In the genomic region with DNA sequence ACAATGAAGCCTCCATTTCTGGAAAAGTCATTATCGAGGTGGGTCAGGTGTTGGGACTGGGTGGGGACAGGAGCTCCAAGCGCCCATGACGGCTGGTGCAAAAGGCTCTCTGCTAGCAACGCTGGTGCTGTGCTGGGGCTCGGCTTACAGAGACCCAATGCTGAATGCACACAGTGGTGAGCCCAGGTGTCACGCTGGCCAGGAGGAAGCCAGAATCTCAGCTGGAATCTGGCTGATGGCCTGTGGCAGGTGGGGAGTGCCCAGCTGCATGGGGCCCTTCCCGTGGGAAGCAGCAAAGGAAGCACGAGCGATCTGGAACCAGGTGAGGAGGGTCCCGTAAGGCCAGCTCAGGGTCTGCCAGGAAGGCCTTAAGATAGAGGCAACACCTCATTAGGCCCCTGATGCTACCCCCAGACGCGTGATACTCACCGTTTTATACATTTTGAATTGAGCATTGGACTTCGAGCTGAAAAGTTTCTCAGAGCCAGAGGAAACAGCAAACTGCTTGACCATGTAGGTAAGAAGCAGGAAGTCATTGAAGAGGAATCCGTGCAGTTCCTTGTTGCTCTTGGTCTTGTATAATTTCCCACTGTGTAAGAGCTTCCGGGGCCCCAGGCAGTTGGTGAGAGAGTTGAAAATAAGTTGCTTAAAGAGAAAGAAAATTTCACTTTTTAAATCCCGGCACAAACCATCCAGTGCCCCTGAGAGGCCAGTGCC, we compare ENCODE assay signal across 23 cellular contexts. TPM values are rescaled to one million over a fixed set of nuclear protein-coding genes. Genes with fewer than 3 reads are reported as not detected.
A peak's percentile ranks its signal among the peaks of the same experiment; 100 is the strongest.
DNase-seq lines count a peak whose midpoint lies in the region; TF ChIP-seq lines count a peak whose summit lies in the region.
"Had no signal": no experiment of that assay in that cellular context is flagged by ENCODE, and none has a peak within 500 bp of the region (broad histone marks: within the 10 kb centered on the region; RNA-seq: fewer than 3 reads in every experiment).

No MANE protein-coding gene starts in this region.

- peaks cover 37% of the 10 kb centered on the region for H3K36me3 Mint-ChIP-seq in activated CD4-positive, alpha-beta T cell treated with anti-CD3 and anti-CD28 coated beads, Interleukin-2, amount 10 ng/mL, durations not matched to agents 24 days and 14 days (ENCODE audit: low read depth)

- no peaks in the 10 kb centered on the region for H4K20me1 ChIP-seq in hepatocyte (ENCODE audit: insufficient read depth, poor library complexity, severe bottlenecking)

- intact Hi-C loops in activated CD4-positive, alpha-beta T cell treated with anti-CD3 and anti-CD28 coated beads, Interleukin-2, amount 10 ng/mL, durations not matched to agents 24 days and 14 days (cut with micrococcal nuclease): no loop called here

- H3K4me1 Mint-ChIP-seq in activated CD4-positive, alpha-beta T cell treated with anti-CD3 and anti-CD28 coated beads, Interleukin-2, amount 10 ng/mL, durations not matched to agents 24 days and 14 days: no peaks in the 10 kb centered on the region
- H3K4me1 Mint-ChIP-seq: T-cell had no signal

- H3K27ac ChIP-seq in hepatocyte: no peak overlapping the region
- H3K27ac ChIP-seq: KMS-11, PC-9 had no signal

- WGBS in hepatocyte (ENCODE audit: low lambda C conversion rate, missing lambda C conversion rate): 93% methylated on average over 17 of the region's 17 CpGs

- no peak overlapping the region for H3K27ac Mint-ChIP-seq in activated CD4-positive, alpha-beta T cell treated with anti-CD3 and anti-CD28 coated beads, Interleukin-2, amount 10 ng/mL, durations not matched to agents 24 days and 14 days
- H3K27ac Mint-ChIP-seq: GM23338, T-cell had no signal

- DNase-seq in activated CD4-positive, alpha-beta T cell treated with anti-CD3 and anti-CD28 coated beads, Interleukin-2, amount 10 ng/mL, durations not matched to agents 24 days and 14 days: peak; percentile 51
- no peak for DNase-seq in activated CD4-positive, alpha-beta T cell treated with anti-CD3 and anti-CD28 coated beads, Interleukin-2, amount 50 U/mL, for 4 hours
- DNase-seq in NCI-H2081 treated with DMSO at 0.1 percent for 48 hours (lab: John Stamatoyannopoulos, UW) (peak; percentile 16), iPS-NIHi11 (ENCODE audit: low spot score) (peak; percentile 31), NCI-H1105 treated with DMSO at 0.1 percent for 48 hours (lab: John Stamatoyannopoulos, UW) (no peak), hepatic stellate cell (ENCODE audit: low spot score) (no peak), hepatocyte (ENCODE audit: low spot score) (no peak), CD1c-positive myeloid dendritic cell (ENCODE audit: extremely low spot score) (no peak)
- DNase-seq: 8988T; CD8-positive, alpha-beta memory T cell; DND-41; GDM1; NCI-H1092 treated with DMSO at 0.1 percent for 48 hours; NCI-H1694; NCI-H2171 treated with DMSO at 0.1 percent for 48 hours; NCI-H446 treated with DMSO at 0.1 percent for 48 hours; NCI-H748 treated with DMSO at 0.1 percent for 48 hours; PC-9; T-cell had no signal

- H3K4me3 Mint-ChIP-seq in activated CD4-positive, alpha-beta T cell treated with anti-CD3 and anti-CD28 coated beads, Interleukin-2, amount 10 ng/mL, durations not matched to agents 24 days and 14 days: no peak overlapping the region
- H3K4me3 Mint-ChIP-seq: CD8-positive, alpha-beta memory T cell; GM23338; T-cell had no signal

- H3K9me3 Mint-ChIP-seq in activated CD4-positive, alpha-beta T cell treated with anti-CD3 and anti-CD28 coated beads, Interleukin-2, amount 10 ng/mL, durations not matched to agents 24 days and 14 days: no peaks in the 10 kb centered on the region
- H3K9me3 Mint-ChIP-seq: CD8-positive, alpha-beta memory T cell; GM23338; T-cell had no signal

- no peaks in the 10 kb centered on the region for H3K27me3 ChIP-seq in hepatocyte

- H3K4me2 ChIP-seq in hepatocyte: no peak overlapping the region
- H3K4me2 ChIP-seq: GM23338, KMS-11, PC-9 had no signal

- no peaks in the 10 kb centered on the region for H3K27me3 Mint-ChIP-seq in activated CD4-positive, alpha-beta T cell treated with anti-CD3 and anti-CD28 coated beads, Interleukin-2, amount 10 ng/mL, durations not matched to agents 24 days and 14 days
- H3K27me3 Mint-ChIP-seq: CD8-positive, alpha-beta memory T cell; T-cell had no signal

- no peaks in the 10 kb centered on the region for H3K4me1 ChIP-seq in hepatocyte (ENCODE audit: insufficient read depth)

- H3K9me2 ChIP-seq in hepatocyte (replicated peaks; ENCODE audit: insufficient read depth): no peaks in the 10 kb centered on the region

- H3K9me3 ChIP-seq in hepatocyte (ENCODE audit: low read depth): no peaks in the 10 kb centered on the region

- H3K4me3 ChIP-seq in hepatocyte: no peak overlapping the region
- H3K4me3 ChIP-seq: GM23338, PC-9 had no signal

- H2AFZ ChIP-seq in hepatocyte: no peak overlapping the region
- H2AFZ ChIP-seq: GM23338, PC-9 had no signal

- no peaks in the 10 kb centered on the region for H3K79me2 ChIP-seq in hepatocyte

- no peaks in the 10 kb centered on the region for H3K36me3 ChIP-seq in hepatocyte (replicated peaks; ENCODE audit: insufficient read depth, low read depth)

- TF ChIP-seq CTCF in hepatocyte (IDR thresholded peaks at IDR 0.05; ENCODE audit: poor library complexity): no peak

RNA-seq across cellular contexts. Expression of a gene that starts 34.7 kb away (rescaled TPM):
- total RNA-seq in activated CD4-positive, alpha-beta T cell treated with anti-CD3 and anti-CD28 coated beads, Interleukin-2, amount 10 ng/mL, durations not matched to agents 24 days and 14 days: not detected in 2 replicates
- 0.13 and 0.24 TPM in 2 replicates for total RNA-seq in hepatocyte
- polyA plus RNA-seq in hepatocyte: 0.86 TPM in 1 of 2 replicates, not detected in the other
- total RNA-seq: CD8-positive, alpha-beta memory T cell; MCF 10A; PC-9; SK-MEL-5 had no signal
- polyA plus RNA-seq: CD8-positive, alpha-beta memory T cell had no signal

Comparison
In these comparisons a context has a peak if more than half of its experiments do, and no peak if none do; other contexts are left out.
1. DNase-seq: peak in activated CD4-positive, alpha-beta T cell treated with anti-CD3 and anti-CD28 coated beads, Interleukin-2, amount 10 ng/mL, durations not matched to agents 24 days and 14 days (single experiment), NCI-H2081 treated with DMSO at 0.1 percent for 48 hours (single experiment) and iPS-NIHi11 (single experiment); none in activated CD4-positive, alpha-beta T cell treated with anti-CD3 and anti-CD28 coated beads, Interleukin-2, amount 50 U/mL, for 4 hours (0 of 2), NCI-H1105 treated with DMSO at 0.1 percent for 48 hours (single experiment), hepatic stellate cell (single experiment), hepatocyte (single experiment) and CD1c-positive myeloid dendritic cell (single experiment).